Comparison of ENCODE assay signal across 8 cellular contexts in the genomic region with DNA sequence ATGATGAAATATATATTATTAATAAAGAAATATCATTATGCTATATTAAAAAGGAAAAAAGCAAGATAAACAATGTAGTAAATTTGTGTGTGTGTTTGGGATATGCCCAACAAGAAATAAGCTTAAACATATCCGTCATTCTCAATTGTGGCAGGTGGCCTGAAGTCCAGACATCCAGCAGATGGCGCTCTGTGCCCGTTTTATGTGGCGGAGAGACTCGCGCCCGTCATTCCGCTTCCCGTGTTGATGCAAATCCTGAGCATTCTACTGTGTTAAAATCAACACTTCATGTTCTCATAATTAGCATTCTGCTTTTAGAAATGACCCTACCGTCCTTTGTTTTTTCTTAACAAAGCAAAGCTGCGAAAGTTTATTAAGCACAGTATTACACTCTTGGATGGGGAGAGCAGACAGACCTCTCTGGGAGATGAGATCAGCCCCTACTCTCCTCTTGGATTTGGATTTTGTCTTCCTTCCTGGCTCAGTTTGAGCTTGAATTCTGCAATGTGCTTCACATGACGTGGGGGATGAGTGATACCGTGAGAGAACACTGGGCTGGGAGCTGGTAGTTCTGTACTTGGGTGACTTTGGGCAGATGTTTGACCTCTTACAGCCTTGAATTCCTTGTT.
A peak's percentile ranks its signal among the peaks of the same experiment; 100 is the strongest.
DNase-seq lines count a peak whose midpoint lies in the region; ATAC-seq and TF ChIP-seq lines count a peak whose summit lies in the region.

No MANE protein-coding gene starts in this region.

- no peak overlapping the region for H3K4me3 ChIP-seq in Caco-2 (ENCODE audit: low read depth, low read length)
- no peak overlapping the region for H3K4me3 ChIP-seq in mucosa of descending colon

- H3K9me3 ChIP-seq in Caco-2 (no peaks in the 10 kb centered on the region), mucosa of descending colon (no peaks in the 10 kb centered on the region)

- CTCF ChIA-PET in Caco-2 (lab: Charles Lee): interaction anchor here (0.6 to 2.8 kb wide), 6 partner anchors 38 to 401 kb away, joined by 3 to 17 read pairs (median 4); no protein-coding TSS in a partner anchor

- peak; percentile 56 to 76 for DNase-seq in Caco-2
- peak; percentile 89 for DNase-seq in NCI-H774 (lab: John Stamatoyannopoulos, UW)
- peak; percentile 31 to 40 for DNase-seq in activated CD8-positive, alpha-beta memory T cell treated with anti-CD3 and anti-CD28 coated beads for 4 hours (ENCODE audit: low read depth in 2 of 2)
- DNase-seq in endothelial cell (ENCODE audit: low spot score): peak; percentile 89
- DNase-seq in mucosa of descending colon: peak; percentile 51 to 88 (median 80)
- peak; percentile 30 to 49 for DNase-seq in stimulated activated CD8-positive, alpha-beta memory T cell treated with anti-CD3 and anti-CD28 coated beads, Interleukin-7, amount 100 ng/mL, for 1 hour (ENCODE audit: low read depth in 2 of 2)

- no peaks in the 10 kb centered on the region for H3K4me1 Mint-ChIP-seq in Caco-2 (ENCODE audit: low read depth, unreplicated experiment)
- H3K4me1 Mint-ChIP-seq in endothelial cell (ENCODE audit: unreplicated experiment): peaks cover 4% of the 10 kb centered on the region

- peaks cover 12% of the 10 kb centered on the region for H3K27me3 Mint-ChIP-seq in Caco-2 (ENCODE audit: insufficient read depth, unreplicated experiment)
- H3K27me3 Mint-ChIP-seq in endothelial cell (ENCODE audit: unreplicated experiment): no peaks in the 10 kb centered on the region

- no TSS peak for BruUV-seq in Caco-2 (replicated peaks; lab: Mats Ljungman, UMichigan)

- TF ChIP-seq CTCF in Caco-2 (IDR thresholded peaks at IDR 0.05; ENCODE audit: insufficient read depth in 1 of 2, low read depth in 1 of 2, low read length in 1 of 2, severe bottlenecking in 1 of 2, unreplicated experiment in 1 of 2) (peak; percentile 85 to 87), endothelial cell (IDR thresholded peaks at IDR 0.05; ENCODE audit: unreplicated experiment) (peak; percentile 81), mucosa of descending colon (IDR thresholded peaks at IDR 0.05) (peak; percentile 38)

- H3K4me1 ChIP-seq in Caco-2 (no peaks in the 10 kb centered on the region), mucosa of descending colon (ENCODE audit: low read depth) (no peaks in the 10 kb centered on the region)

- H3K36me3 ChIP-seq in Caco-2 (ENCODE audit: control insufficient read depth, insufficient read depth, low read length) (no peaks in the 10 kb centered on the region), mucosa of descending colon (ENCODE audit: low read depth) (no peaks in the 10 kb centered on the region)

- peaks cover 2% of the 10 kb centered on the region; the same call in 1 of the 2 replicates for H3K27me3 ChIP-seq in Caco-2 (replicated peaks; ENCODE audit: control insufficient read depth, insufficient read depth, low read length)

- H3K27ac Mint-ChIP-seq in Caco-2 (ENCODE audit: unreplicated experiment): no peak overlapping the region
- no peak overlapping the region for H3K27ac Mint-ChIP-seq in endothelial cell (ENCODE audit: unreplicated experiment)

- intact Hi-C loops in Caco-2 (cut with micrococcal nuclease; ENCODE audit: unreplicated experiment): loop anchor here (1.0 to 10.0 kb wide), 4 partner anchors 37 to 787 kb away; no protein-coding TSS in a partner anchor
- intact Hi-C loops in mucosa of descending colon (cut with DNase I, micrococcal nuclease): no loop called here

- H3K36me3 Mint-ChIP-seq in Caco-2 (ENCODE audit: insufficient read depth, unreplicated experiment): no peaks in the 10 kb centered on the region
- H3K36me3 Mint-ChIP-seq in endothelial cell (ENCODE audit: low read depth, unreplicated experiment): no peaks in the 10 kb centered on the region

- POLR2A ChIA-PET in Caco-2 (lab: Charles Lee): no interaction called here

- H3K9me3 Mint-ChIP-seq in Caco-2 (ENCODE audit: unreplicated experiment) (no peaks in the 10 kb centered on the region), endothelial cell (ENCODE audit: unreplicated experiment) (no peaks in the 10 kb centered on the region)

- ATAC-seq in GM19468 (IDR thresholded peaks at IDR 0.05; ENCODE audit: extremely low read depth, unreplicated experiment) (peak; percentile 58), HG03575 (IDR thresholded peaks at IDR 0.05; ENCODE audit: extremely low read depth, insufficient number of reproducible peaks, low FRiP score, unreplicated experiment) (peak; percentile 75), mucosa of descending colon (peak; percentile 73)

- H3K4me3 Mint-ChIP-seq in Caco-2 (ENCODE audit: unreplicated experiment): no peak overlapping the region
- H3K4me3 Mint-ChIP-seq in endothelial cell (ENCODE audit: unreplicated experiment): no peak overlapping the region

Comparison
In these comparisons a context has a peak if more than half of its experiments do, and no peak if none do; other contexts are left out.
1. DNase-seq: peak in every context shown above with its lines; median percentile 89 in NCI-H774; 89 in endothelial cell; 80 in mucosa of descending colon; 66 in Caco-2; 40 in stimulated activated CD8-positive, alpha-beta memory T cell treated with anti-CD3 and anti-CD28 coated beads, Interleukin-7, amount 100 ng/mL, for 1 hour; 36 in activated CD8-positive, alpha-beta memory T cell treated with anti-CD3 and anti-CD28 coated beads for 4 hours.